1 cellular context compared by ENCODE assay signal in the genomic region with DNA sequence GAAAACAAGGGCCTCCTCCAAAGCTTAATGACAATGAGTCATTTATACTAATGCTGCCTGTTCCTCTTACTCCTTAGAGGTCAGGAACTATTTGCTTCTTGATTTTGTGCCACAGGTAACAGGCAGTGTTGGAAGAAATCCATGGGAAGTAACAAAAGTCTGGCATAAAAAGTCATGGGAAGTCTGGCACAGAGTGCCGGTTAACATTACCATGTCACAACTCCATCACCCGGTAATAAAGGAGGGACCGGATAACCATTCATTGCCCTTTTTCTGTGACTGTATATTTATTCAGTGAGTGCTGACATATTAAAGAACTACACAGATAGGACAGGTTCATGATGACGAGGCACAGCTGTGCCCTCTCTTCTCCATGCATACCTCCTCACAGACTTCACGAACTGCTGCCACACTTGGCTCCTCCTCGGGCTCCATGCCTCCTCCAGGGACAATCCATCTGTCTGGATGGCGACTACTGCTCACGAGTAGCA.
TF ChIP-seq lines count a peak whose summit lies in the region.

No MANE protein-coding gene starts in this region.

TF ChIP-seq in SK-N-SH treated with all-trans-retinoic acid at 6 μM for 48 hours, 23 proteins besides CTCF, POLR2A, EP300 and RAD21 (continued from another document):
- TF ChIP-seq, protein P1, sequence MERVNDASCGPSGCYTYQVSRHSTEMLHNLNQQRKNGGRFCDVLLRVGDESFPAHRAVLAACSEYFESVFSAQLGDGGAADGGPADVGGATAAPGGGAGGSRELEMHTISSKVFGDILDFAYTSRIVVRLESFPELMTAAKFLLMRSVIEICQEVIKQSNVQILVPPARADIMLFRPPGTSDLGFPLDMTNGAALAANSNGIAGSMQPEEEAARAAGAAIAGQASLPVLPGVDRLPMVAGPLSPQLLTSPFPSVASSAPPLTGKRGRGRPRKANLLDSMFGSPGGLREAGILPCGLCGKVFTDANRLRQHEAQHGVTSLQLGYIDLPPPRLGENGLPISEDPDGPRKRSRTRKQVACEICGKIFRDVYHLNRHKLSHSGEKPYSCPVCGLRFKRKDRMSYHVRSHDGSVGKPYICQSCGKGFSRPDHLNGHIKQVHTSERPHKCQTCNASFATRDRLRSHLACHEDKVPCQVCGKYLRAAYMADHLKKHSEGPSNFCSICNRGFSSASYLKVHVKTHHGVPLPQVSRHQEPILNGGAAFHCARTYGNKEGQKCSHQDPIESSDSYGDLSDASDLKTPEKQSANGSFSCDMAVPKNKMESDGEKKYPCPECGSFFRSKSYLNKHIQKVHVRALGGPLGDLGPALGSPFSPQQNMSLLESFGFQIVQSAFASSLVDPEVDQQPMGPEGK (CRISPR knock-in tag; IDR thresholded peaks at IDR 0.05; ENCODE audit: borderline replicate concordance) = no peak
- TF ChIP-seq CSDC2 (CRISPR knock-in tag; IDR thresholded peaks at IDR 0.05) = no peak
- TF ChIP-seq RARB (CRISPR knock-in tag; IDR thresholded peaks at IDR 0.05) = no peak
- TF ChIP-seq ZFP30 (CRISPR knock-in tag; IDR thresholded peaks at IDR 0.05) = no peak
- no peak for TF ChIP-seq SNAI2 (CRISPR knock-in tag; IDR thresholded peaks at IDR 0.05)
- TF ChIP-seq, protein P2, sequence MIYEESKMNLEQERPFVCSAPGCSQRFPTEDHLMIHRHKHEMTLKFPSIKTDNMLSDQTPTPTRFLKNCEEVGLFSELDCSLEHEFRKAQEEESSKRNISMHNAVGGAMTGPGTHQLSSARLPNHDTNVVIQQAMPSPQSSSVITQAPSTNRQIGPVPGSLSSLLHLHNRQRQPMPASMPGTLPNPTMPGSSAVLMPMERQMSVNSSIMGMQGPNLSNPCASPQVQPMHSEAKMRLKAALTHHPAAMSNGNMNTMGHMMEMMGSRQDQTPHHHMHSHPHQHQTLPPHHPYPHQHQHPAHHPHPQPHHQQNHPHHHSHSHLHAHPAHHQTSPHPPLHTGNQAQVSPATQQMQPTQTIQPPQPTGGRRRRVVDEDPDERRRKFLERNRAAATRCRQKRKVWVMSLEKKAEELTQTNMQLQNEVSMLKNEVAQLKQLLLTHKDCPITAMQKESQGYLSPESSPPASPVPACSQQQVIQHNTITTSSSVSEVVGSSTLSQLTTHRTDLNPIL (CRISPR knock-in tag; IDR thresholded peaks at IDR 0.05; ENCODE audit: low read depth) = no peak
- TF ChIP-seq ESRRG (CRISPR knock-in tag; IDR thresholded peaks at IDR 0.05) = no peak
